13 cellular contexts compared by ENCODE assay signal in the genomic region with DNA sequence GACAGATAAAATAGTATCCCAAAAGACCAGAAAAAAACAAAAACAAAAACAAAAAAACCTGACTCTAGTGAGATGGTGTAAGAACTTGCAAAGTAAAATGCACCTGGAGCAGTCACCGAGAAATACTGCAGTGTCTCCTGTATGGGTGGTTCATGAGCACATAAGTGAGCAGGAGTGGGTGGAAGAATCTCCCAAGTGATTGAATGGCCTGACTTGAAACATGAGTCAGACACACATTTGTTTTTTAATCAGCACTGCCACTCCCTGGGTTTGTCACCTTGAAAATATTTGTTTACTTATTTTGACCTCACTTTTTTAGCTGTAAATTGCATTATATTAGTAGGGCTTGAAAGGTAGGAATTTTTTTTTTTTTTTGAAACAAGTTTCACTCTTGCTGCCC. TPM values are rescaled to one million over a fixed set of nuclear protein-coding genes. Genes with fewer than 3 reads are reported as not detected.
DNase-seq lines count a peak whose midpoint lies in the region; ATAC-seq and TF ChIP-seq lines count a peak whose summit lies in the region.
"Had no signal": no experiment of that assay in that cellular context is flagged by ENCODE, and none has a peak within 500 bp of the region (broad histone marks: within the 10 kb centered on the region; RNA-seq: fewer than 3 reads in every experiment).

No MANE protein-coding gene starts in this region.

- H3K27ac ChIP-seq in Panc1 (ENCODE audit: low read length), result no peak overlapping the region
- H3K27ac ChIP-seq in esophagus squamous epithelium, result peak overlapping the region in 3 of 4 donors; percentile 90 to 93 (median 91)
- H3K27ac ChIP-seq in neural progenitor cell, result no peak overlapping the region
- H3K27ac ChIP-seq: 22Rv1, tibial nerve had no signal

- H3K79me2 ChIP-seq in neural progenitor cell (ENCODE audit: low read depth), result peaks cover 68% of the 10 kb centered on the region

- H3K36me3 Mint-ChIP-seq in activated CD4-positive, alpha-beta T cell treated with anti-CD3 and anti-CD28 coated beads for 36 hours (ENCODE audit: low read depth), result peaks cover 59% of the 10 kb centered on the region
- peaks cover 61% of the 10 kb centered on the region for H3K36me3 Mint-ChIP-seq in neural progenitor cell

- H3K4me3 ChIP-seq in Panc1 (ENCODE audit: low read depth in 2 of 2, low read length in 2 of 2) (no peak overlapping the region), esophagus squamous epithelium (peak overlapping the region in 2 of 4 donors; percentile 72 to 77), neural progenitor cell (no peak overlapping the region)
- H3K4me3 ChIP-seq: tibial nerve had no signal

- peaks cover 4% of the 10 kb centered on the region for H3K9me3 Mint-ChIP-seq in activated CD4-positive, alpha-beta T cell treated with anti-CD3 and anti-CD28 coated beads for 36 hours (ENCODE audit: low read depth)
- H3K9me3 Mint-ChIP-seq in neural progenitor cell, result peaks cover 58% of the 10 kb centered on the region

- H3K27me3 ChIP-seq in Panc1 (ENCODE audit: control insufficient read depth, insufficient read depth, low read length), result no peaks in the 10 kb centered on the region
- H3K27me3 ChIP-seq in esophagus squamous epithelium, result no peaks in the 10 kb centered on the region
- H3K27me3 ChIP-seq in neural progenitor cell, result no peaks in the 10 kb centered on the region
- H3K27me3 ChIP-seq: tibial nerve had no signal

- no peak overlapping the region for H2AFZ ChIP-seq in neural progenitor cell (replicated peaks)

- no peaks in the 10 kb centered on the region for H4K20me1 ChIP-seq in neural progenitor cell (ENCODE audit: low read depth)

- H3F3A ChIP-seq in neural progenitor cell (ENCODE audit: low read depth), result peaks cover 10% of the 10 kb centered on the region

- intact Hi-C loops in activated CD4-positive, alpha-beta T cell treated with anti-CD3 and anti-CD28 coated beads for 36 hours (cut with DNase I, micrococcal nuclease), result loop anchor here (2.0 to 10.0 kb wide), 5 partner anchors 123 to 717 kb away; a partner anchor contains a TSS
- intact Hi-C loops in Panc1 (cut with micrococcal nuclease; ENCODE audit: unreplicated experiment), result no loop called here
- intact Hi-C loops in esophagus squamous epithelium (cut with DNase I), result no loop called here
- intact Hi-C loops in cardiac septum (cut with DNase I), result no loop called here

- no peak for TF ChIP-seq CTCF in Panc1 (IDR thresholded peaks at IDR 0.05)
- TF ChIP-seq CTCF in esophagus squamous epithelium (IDR thresholded peaks at IDR 0.05), result no peak
- no peak for TF ChIP-seq CTCF in neural progenitor cell (IDR thresholded peaks at IDR 0.05)

- H3K9ac ChIP-seq in neural progenitor cell, result no peak overlapping the region

- DNase-seq in activated CD4-positive, alpha-beta T cell treated with anti-CD3 and anti-CD28 coated beads for 36 hours, result peak; percentile 11
- DNase-seq in activated CD4-positive, alpha-beta T cell treated with anti-CD3 and anti-CD28 coated beads, Interleukin-2, amount 50 U/mL, for 1 hour, result no peak
- DNase-seq in Panc1 (ENCODE audit: low read depth, low spot score), result no peak
- no peak for DNase-seq in esophagus squamous epithelium (lab: John Stamatoyannopoulos, UW)
- DNase-seq in neural progenitor cell (ENCODE audit: low spot score), result no peak
- DNase-seq in cardiac septum (ENCODE audit: low spot score), result no peak
- no peak for DNase-seq in SHP77 treated with DMSO at 0.1 percent for 48 hours (lab: John Stamatoyannopoulos, UW)
- DNase-seq: activated CD8-positive, alpha-beta memory T cell treated with anti-CD3 and anti-CD28 coated beads, Interleukin-2, amount 50 U/mL, for 4 hours; effector CD4-positive, alpha-beta T cell; NCI-H1694 treated with DMSO at 0.1 percent for 48 hours had no signal

- in situ Hi-C loops in Panc1 (cut with HindIII; ENCODE audit: low pct_unique_long_range_greater_than_20kb, low sequenced_read_pairs), result no loop called here

- H3K4me1 Mint-ChIP-seq in activated CD4-positive, alpha-beta T cell treated with anti-CD3 and anti-CD28 coated beads for 36 hours, result peaks cover 40% of the 10 kb centered on the region
- H3K4me1 Mint-ChIP-seq in neural progenitor cell, result peaks cover 6% of the 10 kb centered on the region

- no peak for ATAC-seq in activated CD4-positive, alpha-beta T cell treated with anti-CD3 and anti-CD28 coated beads for 36 hours
- ATAC-seq in Panc1 (no peak), HG03342 (IDR thresholded peaks at IDR 0.05; ENCODE audit: unreplicated experiment) (no peak)

- no peak for TF ChIP-seq POLR2A in esophagus squamous epithelium (IDR thresholded peaks at IDR 0.05)

- H3K36me3 ChIP-seq in Panc1 (ENCODE audit: control insufficient read depth, insufficient read depth, low read length) (peaks cover 5% of the 10 kb centered on the region), esophagus squamous epithelium (peaks cover 0 to 54% (median 0%) of the 10 kb centered on the region in 3 donors), neural progenitor cell (peaks cover 56% of the 10 kb centered on the region)

- peak overlapping the region; percentile 29 for H3K27ac Mint-ChIP-seq in activated CD4-positive, alpha-beta T cell treated with anti-CD3 and anti-CD28 coated beads for 36 hours
- H3K27ac Mint-ChIP-seq in neural progenitor cell, result no peak overlapping the region

- 0 out of 2 replicates have a peak, but pooled peaks cover 3% of the 10 kb centered on the region for H3K9me3 ChIP-seq in Panc1 (ENCODE audit: control insufficient read depth, insufficient read depth, low read depth, low read length)
- no peaks in the 10 kb centered on the region for H3K9me3 ChIP-seq in esophagus squamous epithelium
- H3K9me3 ChIP-seq in neural progenitor cell (ENCODE audit: low read depth), result peaks cover 21% of the 10 kb centered on the region
- H3K9me3 ChIP-seq: tibial nerve had no signal

- H3K4me2 ChIP-seq in neural progenitor cell, result no peak overlapping the region

- WGBS in esophagus squamous epithelium, 2 donors, result 44 to 57% methylated on average over 1 of the region's 1 CpG

- H3K4me1 ChIP-seq in Panc1 (ENCODE audit: control insufficient read depth, insufficient read depth, low read length) (peaks cover 2% of the 10 kb centered on the region; the same call in 1 of the 2 replicates), esophagus squamous epithelium (peaks cover 0 to 42% (median 4%) of the 10 kb centered on the region in 3 donors), neural progenitor cell (peaks cover 12% of the 10 kb centered on the region)

- TSS peak; percentile 64 for BruUV-seq in Panc1 (replicated peaks; lab: Mats Ljungman, UMichigan)

- CTCF ChIA-PET in activated CD4-positive, alpha-beta T cell treated with anti-CD3 and anti-CD28 coated beads for 36 hours (lab: Charles Lee), result no interaction called here
- CTCF ChIA-PET in Panc1 (lab: Charles Lee), result no interaction called here

- H3K4me3 Mint-ChIP-seq in activated CD4-positive, alpha-beta T cell treated with anti-CD3 and anti-CD28 coated beads for 36 hours, result peak overlapping the region; percentile 8
- peak overlapping the region; percentile 98 for H3K4me3 Mint-ChIP-seq in neural progenitor cell

- H3K27me3 Mint-ChIP-seq in activated CD4-positive, alpha-beta T cell treated with anti-CD3 and anti-CD28 coated beads for 36 hours, result no peaks in the 10 kb centered on the region
- no peaks in the 10 kb centered on the region for H3K27me3 Mint-ChIP-seq in neural progenitor cell (ENCODE audit: insufficient read depth, low read depth)

- POLR2A ChIA-PET in activated CD4-positive, alpha-beta T cell treated with anti-CD3 and anti-CD28 coated beads for 36 hours (lab: Charles Lee), result interaction anchor here (0.6 kb wide), 1 partner anchor 329 kb away, joined by 4 read pairs; no protein-coding TSS in a partner anchor
- POLR2A ChIA-PET in Panc1 (lab: Charles Lee), result no interaction called here

RNA-seq across cellular contexts. Expression of a gene that starts 2.0 kb away (rescaled TPM):
- 10 to 100 TPM; 16.8 to 22.2 TPM for total RNA-seq in activated CD4-positive, alpha-beta T cell treated with anti-CD3 and anti-CD28 coated beads for 36 hours
- total RNA-seq in Panc1 (2021; ENCODE audit: unreplicated experiment) (10.8 TPM), esophagus squamous epithelium (10 to 100 TPM; 10.8 to 29.2 (median 15.8) TPM), neural progenitor cell (ENCODE audit: low replicate concordance) (24.7 and 35.4 TPM in 2 replicates), cardiac septum (14.3 TPM)
- polyA plus RNA-seq in Panc1 (2012; ENCODE audit: insufficient read length), result 4.1 TPM

Comparison
In these comparisons a context has a peak if more than half of its experiments do, and no peak if none do; other contexts are left out.
1. H3K27ac ChIP-seq: peak in esophagus squamous epithelium (3 of 4); none in Panc1 (single experiment) and neural progenitor cell (single experiment).
2. intact Hi-C loops: an anchor here in activated CD4-positive, alpha-beta T cell treated with anti-CD3 and anti-CD28 coated beads for 36 hours (2.0 to 10.0 kb wide); none called in Panc1, esophagus squamous epithelium and cardiac septum.